18 cellular contexts compared by ENCODE assay signal in genomic region chr16:75022567-75022966, GRCh38.
"Had no signal": no experiment of that assay in that cellular context is flagged by ENCODE, and none has a peak within 500 bp of the region (broad histone marks: within the 10 kb centered on the region; RNA-seq: fewer than 3 reads in every experiment).

No MANE protein-coding gene starts in this region.

- H3K4me3 Mint-ChIP-seq: activated B cell treated with CpG ODN at 0.5 μM for 24 hours; dendritic cell treated with granulocyte-macrophage colony-stimulating factor and Interleukin-4, amounts not matched to agents 40 ng/mL and 50 ng/mL, for 4 days; memory B cell; natural killer cell treated with Interleukin-12 subunit alpha and Interleukin-12 subunit beta and Interleukin-15 and Interleukin-18, amount 100 ng/mL, for 72 hours had no signal

- H3K27ac Mint-ChIP-seq: activated B cell treated with CpG ODN at 0.5 μM for 24 hours; dendritic cell treated with granulocyte-macrophage colony-stimulating factor and Interleukin-4, amounts not matched to agents 40 ng/mL and 50 ng/mL, for 4 days; memory B cell; progenitor cell of endocrine pancreas had no signal

- DNase-seq: activated B cell treated with CpG ODN at 0.5 μM for 24 hours; activated CD4-positive, alpha-beta T cell treated with anti-CD3 and anti-CD28 coated beads, Interleukin-2, amount 50 U/mL, for 1 hour; activated naive CD4-positive, alpha-beta T cell treated with anti-CD3 and anti-CD28 coated beads, Interleukin-2, amount 50 U/mL, for 16 hours; effector memory CD4-positive, alpha-beta T cell; foreskin melanocyte; kidney glomerular epithelial cell; left ventricle myocardium superior; nucleus accumbens; right cardiac atrium; stimulated activated CD4-positive, alpha-beta T cell treated with anti-CD3 and anti-CD28 coated beads, Interleukin-4, amount 100 ng/mL, for 24 hours; stimulated activated naive CD4-positive, alpha-beta T cell; transverse colon had no signal

- H3K27me3 ChIP-seq: transverse colon, vagina had no signal

- ATAC-seq: left ventricle myocardium superior; natural killer cell treated with Interleukin-12 subunit alpha and Interleukin-12 subunit beta and Interleukin-15 and Interleukin-18, amount 100 ng/mL, for 72 hours; right cardiac atrium had no signal

- H3K36me3 ChIP-seq: vagina had no signal

- H3K4me3 ChIP-seq: skin epidermis, transverse colon, vagina had no signal

- H3K27ac ChIP-seq: skin epidermis, transverse colon, vagina had no signal

- H3K27me3 Mint-ChIP-seq: dendritic cell treated with granulocyte-macrophage colony-stimulating factor and Interleukin-4, amounts not matched to agents 40 ng/mL and 50 ng/mL, for 4 days; natural killer cell treated with Interleukin-12 subunit alpha and Interleukin-12 subunit beta and Interleukin-15 and Interleukin-18, amount 100 ng/mL, for 72 hours; progenitor cell of endocrine pancreas had no signal

- H3K4me1 Mint-ChIP-seq: memory B cell had no signal
